In genomic region chr3:35710554-35710953, GRCh38 we compare ENCODE assay signal across 34 cellular contexts.
"Had no signal": no experiment of that assay in that cellular context is flagged by ENCODE, and none has a peak within 500 bp of the region (broad histone marks: within the 10 kb centered on the region; RNA-seq: fewer than 3 reads in every experiment).

No MANE protein-coding gene starts in this region.

- H3K27me3 ChIP-seq: MG63 had no signal

- H3K9ac ChIP-seq: KMS-11 had no signal

- H3K4me3 ChIP-seq: MG63 had no signal

- H3K36me3 ChIP-seq: MG63 had no signal

- H3K4me2 ChIP-seq: KMS-11 had no signal

- H3K27ac ChIP-seq: KMS-11 had no signal

- H3K9me3 ChIP-seq: MG63 had no signal

- DNase-seq: Karpas-422, Kasumi-1, KG1, MG63, MM.1S, MV-4-11, NCI-H1048, NCI-H1092, NCI-H1092 treated with DMSO at 0.1 percent for 48 hours, NCI-H1105, NCI-H1105 treated with DMSO at 0.1 percent for 48 hours, NCI-H1417, NCI-H1417 treated with DMSO at 0.1 percent for 48 hours, NCI-H1436, NCI-H1436 treated with DMSO at 0.1 percent for 48 hours, NCI-H146, NCI-H1694, NCI-H1694 treated with DMSO at 0.1 percent for 48 hours, NCI-H187, NCI-H187 treated with DMSO at 0.1 percent for 48 hours, NCI-H1930, NCI-H2029, NCI-H2029 treated with DMSO at 0.1 percent for 48 hours, NCI-H2081, NCI-H2081 treated with DMSO at 0.1 percent for 48 hours, NCI-H2107, NCI-H2171, NCI-H2171 treated with DMSO at 0.1 percent for 48 hours, NCI-H2227 treated with DMSO at 0.1 percent for 48 hours, NCI-H226, NCI-H345, NCI-H446, NCI-H446 treated with DMSO at 0.1 percent for 48 hours had no signal
